In the genomic region with DNA sequence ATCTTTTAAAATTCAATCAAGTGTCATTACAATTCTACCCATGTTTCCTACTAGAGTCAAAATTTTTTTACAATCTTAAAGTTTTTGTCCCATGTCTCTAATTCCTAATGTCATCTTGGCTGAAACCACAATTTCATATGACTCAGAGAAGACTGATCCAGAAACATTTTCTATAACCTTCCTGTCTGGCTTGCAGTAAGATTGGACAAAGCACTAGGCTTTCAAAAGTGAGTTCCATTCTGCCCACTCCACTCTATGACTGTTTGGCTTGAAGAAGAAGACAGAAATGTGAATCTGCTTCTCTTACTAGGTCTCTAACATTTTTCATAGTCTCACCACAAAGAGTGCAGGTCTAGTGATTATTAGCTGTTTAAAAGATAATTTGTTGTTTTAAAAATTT, we compare ENCODE assay signal across 10 cellular contexts.
DNase-seq lines count a peak whose midpoint lies in the region; ATAC-seq, FAIRE-seq and TF ChIP-seq lines count a peak whose summit lies in the region.
"Had no signal": no experiment of that assay in that cellular context is flagged by ENCODE, and none has a peak within 500 bp of the region (broad histone marks: within the 10 kb centered on the region; RNA-seq: fewer than 3 reads in every experiment).

No MANE protein-coding gene starts in this region.

- DNase-seq in COLO829 (ENCODE audit: low spot score) (peak; percentile 24), HTR-8/SVneo (ENCODE audit: insufficient read length, low spot score) (peak; percentile 15), brain microvascular endothelial cell (peak; percentile 81), WERI-Rb-1 (no peak), NCI-H748 treated with DMSO at 0.1 percent for 48 hours (lab: John Stamatoyannopoulos, UW) (no peak), GM20000 (ENCODE audit: low spot score) (no peak), SHP77 treated with DMSO at 0.1 percent for 48 hours (lab: John Stamatoyannopoulos, UW) (no peak)
- no peak for DNase-seq in natural killer cell treated with Interleukin-12 subunit alpha and Interleukin-12 subunit beta and Interleukin-15 and Interleukin-18, amount 100 ng/mL, for 72 hours (ENCODE audit: low spot score)
- DNase-seq: activated CD8-positive, alpha-beta memory T cell treated with anti-CD3 and anti-CD28 coated beads, Interleukin-2, amount 50 U/mL, for 48 hours; Peyer's patch had no signal

- H3K9me3 Mint-ChIP-seq in natural killer cell treated with Interleukin-12 subunit alpha and Interleukin-12 subunit beta and Interleukin-15 and Interleukin-18, amount 100 ng/mL, for 72 hours, result no peaks in the 10 kb centered on the region

- no peaks in the 10 kb centered on the region for H3K9me3 ChIP-seq in WERI-Rb-1 (ENCODE audit: severe bottlenecking)
- H3K9me3 ChIP-seq: Peyer's patch had no signal

- no peak for FAIRE-seq in HTR-8/SVneo (lab: Jason Lieb, UNC)

- H3K27ac ChIP-seq in brain microvascular endothelial cell (peak overlapping the region; percentile 59), WERI-Rb-1 (no peak overlapping the region)
- H3K27ac ChIP-seq: Peyer's patch had no signal

- in situ Hi-C loops in brain microvascular endothelial cell (cut with HindIII; ENCODE audit: low pct_ligation_motif_present, low sequenced_read_pairs), result no loop called here

- peaks cover 2% of the 10 kb centered on the region for H3K36me3 ChIP-seq in brain microvascular endothelial cell (replicated peaks)
- 0 out of 2 replicates have a peak, but pooled peaks cover 2% of the 10 kb centered on the region for H3K36me3 ChIP-seq in WERI-Rb-1

- TF ChIP-seq CTCF in brain microvascular endothelial cell (IDR thresholded peaks at IDR 0.05; ENCODE audit: low read depth, low read length, missing control alignments) (no peak), WERI-Rb-1 (IDR thresholded peaks at IDR 0.05; ENCODE audit: low read depth, low read length) (no peak), GM20000 (IDR thresholded peaks at IDR 0.05; ENCODE audit: extremely low read depth, missing control alignments) (no peak)

- no peaks in the 10 kb centered on the region for H3K27me3 Mint-ChIP-seq in natural killer cell treated with Interleukin-12 subunit alpha and Interleukin-12 subunit beta and Interleukin-15 and Interleukin-18, amount 100 ng/mL, for 72 hours

- peak overlapping the region; percentile 60 to 87 for H3K27ac Mint-ChIP-seq in natural killer cell treated with Interleukin-12 subunit alpha and Interleukin-12 subunit beta and Interleukin-15 and Interleukin-18, amount 100 ng/mL, for 72 hours

- peaks cover 29% of the 10 kb centered on the region for H3K36me3 Mint-ChIP-seq in natural killer cell treated with Interleukin-12 subunit alpha and Interleukin-12 subunit beta and Interleukin-15 and Interleukin-18, amount 100 ng/mL, for 72 hours

- H3K4me1 Mint-ChIP-seq in natural killer cell treated with Interleukin-12 subunit alpha and Interleukin-12 subunit beta and Interleukin-15 and Interleukin-18, amount 100 ng/mL, for 72 hours (ENCODE audit: low read depth in 2 of 2), result peaks cover 49 to 53% of the 10 kb centered on the region in 2 donors

- no peak overlapping the region for H3K4me3 Mint-ChIP-seq in natural killer cell treated with Interleukin-12 subunit alpha and Interleukin-12 subunit beta and Interleukin-15 and Interleukin-18, amount 100 ng/mL, for 72 hours

- ATAC-seq in natural killer cell treated with Interleukin-12 subunit alpha and Interleukin-12 subunit beta and Interleukin-15 and Interleukin-18, amount 100 ng/mL, for 72 hours, result no peak

- H3K4me3 ChIP-seq in brain microvascular endothelial cell (ENCODE audit: low read depth, low read length) (no peak overlapping the region), WERI-Rb-1 (ENCODE audit: low read depth, low read length) (no peak overlapping the region)
- H3K4me3 ChIP-seq: Peyer's patch had no signal

- H3K27me3 ChIP-seq in brain microvascular endothelial cell (replicated peaks) (no peaks in the 10 kb centered on the region), WERI-Rb-1 (ENCODE audit: insufficient read depth, low read depth, severe bottlenecking) (no peaks in the 10 kb centered on the region)
- H3K27me3 ChIP-seq: Peyer's patch had no signal

Comparison
In these comparisons a context has a peak if more than half of its experiments do, and no peak if none do; other contexts are left out.
1. DNase-seq: peak in COLO829 (single experiment), HTR-8/SVneo (single experiment) and brain microvascular endothelial cell (single experiment); none in natural killer cell treated with Interleukin-12 subunit alpha and Interleukin-12 subunit beta and Interleukin-15 and Interleukin-18, amount 100 ng/mL, for 72 hours (single experiment), WERI-Rb-1 (single experiment), NCI-H748 treated with DMSO at 0.1 percent for 48 hours (single experiment), GM20000 (single experiment) and SHP77 treated with DMSO at 0.1 percent for 48 hours (single experiment).